ENCODE assay signal across 18 cellular contexts in the genomic region with DNA sequence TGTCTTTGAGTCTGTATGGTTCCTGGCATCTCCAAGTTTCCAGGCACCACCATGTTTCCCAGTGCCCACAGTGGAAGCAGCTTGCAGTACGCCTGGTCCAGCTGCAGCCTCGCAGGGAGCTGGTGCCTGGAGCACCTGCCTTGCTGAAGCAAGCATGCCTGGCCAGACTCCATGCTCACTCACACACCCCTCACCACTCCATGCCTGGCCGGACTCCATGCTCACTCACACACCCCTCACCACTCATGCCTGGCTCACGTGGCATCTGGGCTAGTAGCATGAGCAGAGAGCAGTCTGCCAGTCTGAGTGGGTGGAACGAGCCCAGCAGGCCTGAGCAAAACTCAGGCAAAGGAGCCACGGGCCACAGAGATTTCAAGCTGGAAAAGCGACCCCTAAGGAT.
DNase-seq lines count a peak whose midpoint lies in the region; ATAC-seq and TF ChIP-seq lines count a peak whose summit lies in the region.
"Had no signal": no experiment of that assay in that cellular context is flagged by ENCODE, and none has a peak within 500 bp of the region (broad histone marks: within the 10 kb centered on the region; RNA-seq: fewer than 3 reads in every experiment).

No MANE protein-coding gene starts in this region.

- H3K27me3 ChIP-seq in MG63 = no peaks in the 10 kb centered on the region; the same call in 1 of the 2 replicates
- H3K27me3 ChIP-seq in foreskin keratinocyte = peaks cover 29% of the 10 kb centered on the region
- no peaks in the 10 kb centered on the region for H3K27me3 ChIP-seq in sigmoid colon

- no peak for TF ChIP-seq EP300 in sigmoid colon (IDR thresholded peaks at IDR 0.05)

- H3K27ac ChIP-seq in foreskin keratinocyte (no peak overlapping the region), sigmoid colon (peak overlapping the region in 2 of 4 donors; percentile 70 to 72)
- H3K27ac ChIP-seq: A549 had no signal

- H3K4me3 ChIP-seq in MG63 (no peak overlapping the region), sigmoid colon (no peak overlapping the region)
- H3K4me3 ChIP-seq: A549, GM12878, K562 had no signal

- H3K36me3 ChIP-seq in MG63 (no peaks in the 10 kb centered on the region), sigmoid colon (no peaks in the 10 kb centered on the region)

- TF ChIP-seq POLR2A in sigmoid colon (IDR thresholded peaks at IDR 0.05) = no peak

- TF ChIP-seq CTCF in foreskin keratinocyte (conservative IDR thresholded peaks at IDR 0.05) (no peak), sigmoid colon (IDR thresholded peaks at IDR 0.05) (no peak)

- DNase-seq in DMS79 treated with DMSO at 0.1 percent for 48 hours (lab: John Stamatoyannopoulos, UW) (peak; percentile 5), MG63 (peak; percentile 85), foreskin keratinocyte (no peak), sigmoid colon (peak; percentile 80), HT-29 (ENCODE audit: low spot score) (no peak)
- no peak for DNase-seq in stimulated activated CD4-positive, alpha-beta T cell treated with anti-CD3 and anti-CD28 coated beads, Interleukin-4, amount 100 ng/mL, for 1 hour
- DNase-seq: C1 segment of cervical spinal cord, GDM1, HCEC 1CT, NCI-H1436, NCI-H2029, NCI-H2171 treated with DMSO at 0.1 percent for 48 hours, NCI-H748 treated with DMSO at 0.1 percent for 48 hours, SK-N-SH had no signal

- peak; percentile 29 for ATAC-seq in foreskin keratinocyte
- no peak for ATAC-seq in GM18873 (IDR thresholded peaks at IDR 0.05; ENCODE audit: low FRiP score, unreplicated experiment)
- ATAC-seq: GM12878 had no signal

- H3K4me1 ChIP-seq in foreskin keratinocyte (no peaks in the 10 kb centered on the region), sigmoid colon (peaks cover 0 to 71% (median 52%) of the 10 kb centered on the region in 4 donors)
- H3K4me1 ChIP-seq: A549 had no signal

- intact Hi-C loops in sigmoid colon (cut with DNase I) = loop anchor here (5.0 kb wide), 1 partner anchor 56 kb away; no protein-coding TSS in a partner anchor

- H3K9me3 ChIP-seq in MG63 (no peaks in the 10 kb centered on the region), sigmoid colon (no peaks in the 10 kb centered on the region)
- H3K9me3 ChIP-seq: A549, SK-N-SH had no signal

- 78 to 84% methylated on average over 7 of the region's 7 CpGs for WGBS in sigmoid colon, 2 donors

Comparison
In these comparisons a context has a peak if more than half of its experiments do, and no peak if none do; other contexts are left out.
1. DNase-seq: peak in DMS79 treated with DMSO at 0.1 percent for 48 hours (single experiment), MG63 (single experiment) and sigmoid colon (single experiment); none in foreskin keratinocyte (0 of 2), stimulated activated CD4-positive, alpha-beta T cell treated with anti-CD3 and anti-CD28 coated beads, Interleukin-4, amount 100 ng/mL, for 1 hour (single experiment) and HT-29 (single experiment).